29 cellular contexts compared by ENCODE assay signal in the genomic region with DNA sequence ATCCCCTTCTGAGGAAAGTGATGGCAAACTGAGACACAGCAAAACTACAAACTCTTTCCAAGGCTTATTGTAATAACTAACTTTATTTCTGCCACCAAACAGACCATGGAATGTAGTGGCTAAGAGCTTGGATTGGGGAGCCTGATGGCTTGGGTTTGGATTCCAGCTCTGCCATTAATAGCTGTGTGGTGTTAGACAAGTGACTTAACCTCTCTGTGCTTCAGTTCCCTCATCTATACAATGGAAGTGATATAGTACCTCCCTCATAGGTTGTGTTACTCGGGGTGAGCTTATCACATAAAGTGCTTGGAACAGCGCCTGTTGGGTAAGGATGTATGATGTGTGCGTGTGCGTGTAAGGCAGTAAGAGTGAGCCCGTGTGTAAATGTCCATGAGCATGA. TPM values are rescaled to one million over a fixed set of nuclear protein-coding genes. Genes with fewer than 3 reads are reported as not detected.
"Had no signal": no experiment of that assay in that cellular context is flagged by ENCODE, and none has a peak within 500 bp of the region (broad histone marks: within the 10 kb centered on the region; RNA-seq: fewer than 3 reads in every experiment).

No MANE protein-coding gene starts in this region.

- H3K4me1 Mint-ChIP-seq: immature natural killer cell; naive thymus-derived CD4-positive, alpha-beta T cell; stimulated activated naive B cell treated with anti-CD40 and anti-IgM and Interleukin-4, amounts not matched to agents 10 μg/mL and 1 μg/mL and 100 μg/mL, for 72 hours had no signal

- H3K36me3 ChIP-seq: left lung, lower lobe of right lung, neural progenitor cell, pancreas, right lobe of liver, stomach, thyroid gland, transverse colon, upper lobe of left lung, vagina had no signal

- H3K4me3 ChIP-seq: left lung, lower lobe of right lung, mucosa of descending colon, neural progenitor cell, pancreas, psoas muscle, right lobe of liver, smooth muscle cell, stomach, testis, thyroid gland, transverse colon, upper lobe of left lung, vagina had no signal

- H3K4me1 ChIP-seq: neural progenitor cell, pancreas, psoas muscle, right lobe of liver, testis, thyroid gland had no signal

- FAIRE-seq: islet of Langerhans, kidney, pancreas had no signal

- H3K9me3 ChIP-seq: left lung, lower lobe of right lung, mucosa of descending colon, pancreas, psoas muscle, right lobe of liver, stomach, testis, thyroid gland, transverse colon, upper lobe of left lung, vagina had no signal

- H3K9me3 Mint-ChIP-seq: immature natural killer cell; natural killer cell treated with Interleukin-12 subunit alpha and Interleukin-12 subunit beta and Interleukin-15 and Interleukin-18, amount 100 ng/mL, for 72 hours; neural progenitor cell had no signal

- H3K27ac ChIP-seq: left lung, lower lobe of right lung, neural progenitor cell, pancreas, psoas muscle, right lobe of liver, stomach, testis, thyroid gland, transverse colon, upper lobe of left lung, vagina had no signal

- DNase-seq: head of caudate nucleus; hippocampal formation; immature natural killer cell; left colon; lower lobe of right lung; mammary epithelial cell; mesendoderm; mucosa of descending colon; naive thymus-derived CD4-positive, alpha-beta T cell; pancreas; psoas muscle; right lobe of liver; stimulated activated CD4-positive, alpha-beta T cell treated with anti-CD3 and anti-CD28 coated beads, Interleukin-2, amount 100 ng/mL, for 24 hours; stimulated activated CD4-positive, alpha-beta T cell treated with anti-CD3 and anti-CD28 coated beads, Interleukin-4, amount 100 ng/mL, for 1 hour; stimulated activated naive B cell treated with anti-CD40 and anti-IgM and Interleukin-4, amounts not matched to agents 10 μg/mL and 1 μg/mL and 100 μg/mL, for 72 hours; stimulated activated naive CD8-positive, alpha-beta T cell treated with anti-CD3 and anti-CD28 coated beads, Interleukin-15, Interleukin-2, amounts not matched to agents 100 U/mL and 50 U/mL, for 24 hours; stomach; testis; thyroid gland; transverse colon; upper lobe of left lung had no signal

- H3K4me2 ChIP-seq: neural progenitor cell, smooth muscle cell had no signal

- H3K27ac Mint-ChIP-seq: mesothelial cell of epicardium; naive thymus-derived CD4-positive, alpha-beta T cell; natural killer cell treated with Interleukin-12 subunit alpha and Interleukin-12 subunit beta and Interleukin-15 and Interleukin-18, amount 100 ng/mL, for 72 hours; neural progenitor cell; stimulated activated naive B cell treated with anti-CD40 and anti-IgM and Interleukin-4, amounts not matched to agents 10 μg/mL and 1 μg/mL and 100 μg/mL, for 72 hours had no signal

- H2AFZ ChIP-seq: neural progenitor cell had no signal

- H3K9ac ChIP-seq: neural progenitor cell had no signal

- H3K27me3 ChIP-seq: left lung, neural progenitor cell, pancreas, right lobe of liver, stomach, testis, thyroid gland, transverse colon, upper lobe of left lung, vagina had no signal

- ATAC-seq: left colon; left lung; lower lobe of right lung; mucosa of descending colon; naive thymus-derived CD4-positive, alpha-beta T cell; natural killer cell treated with Interleukin-12 subunit alpha and Interleukin-12 subunit beta and Interleukin-15 and Interleukin-18, amount 100 ng/mL, for 72 hours; pancreas; psoas muscle; right lobe of liver; stimulated activated naive B cell treated with anti-CD40 and anti-IgM and Interleukin-4, amounts not matched to agents 10 μg/mL and 1 μg/mL and 100 μg/mL, for 72 hours; stimulated activated naive CD8-positive, alpha-beta T cell treated with anti-CD3 and anti-CD28 coated beads, Interleukin-15, Interleukin-2, amounts not matched to agents 100 U/mL and 50 U/mL, for 24 hours had no signal

- H3K4me3 Mint-ChIP-seq: immature natural killer cell; mesothelial cell of epicardium; naive thymus-derived CD4-positive, alpha-beta T cell; natural killer cell treated with Interleukin-12 subunit alpha and Interleukin-12 subunit beta and Interleukin-15 and Interleukin-18, amount 100 ng/mL, for 72 hours; neural progenitor cell; stimulated activated naive B cell treated with anti-CD40 and anti-IgM and Interleukin-4, amounts not matched to agents 10 μg/mL and 1 μg/mL and 100 μg/mL, for 72 hours had no signal

- H3K36me3 Mint-ChIP-seq: mesothelial cell of epicardium; natural killer cell treated with Interleukin-12 subunit alpha and Interleukin-12 subunit beta and Interleukin-15 and Interleukin-18, amount 100 ng/mL, for 72 hours; stimulated activated naive B cell treated with anti-CD40 and anti-IgM and Interleukin-4, amounts not matched to agents 10 μg/mL and 1 μg/mL and 100 μg/mL, for 72 hours had no signal

RNA-seq across cellular contexts. Expression of gene RNF112, which starts 5.9 kb away (rescaled TPM):
- total RNA-seq: mammary epithelial cell had no signal
- polyA plus RNA-seq: immature natural killer cell, mammary epithelial cell had no signal

RNA-seq across cellular contexts. Expression of gene MFAP4, which starts 18.1 kb away (rescaled TPM):
- total RNA-seq: naive thymus-derived CD4-positive, alpha-beta T cell; natural killer cell treated with Interleukin-12 subunit alpha and Interleukin-12 subunit beta and Interleukin-15 and Interleukin-18, amount 100 ng/mL, for 72 hours had no signal
- polyA plus RNA-seq: mammary epithelial cell; naive thymus-derived CD4-positive, alpha-beta T cell had no signal
